In genomic region chr15:55744026-55744655, GRCh38 we compare ENCODE assay signal across 12 cellular contexts. TPM values are rescaled to one million over a fixed set of nuclear protein-coding genes. Genes with fewer than 3 reads are reported as not detected.
DNase-seq lines count a peak whose midpoint lies in the region; ATAC-seq and TF ChIP-seq lines count a peak whose summit lies in the region.
"Had no signal": no experiment of that assay in that cellular context is flagged by ENCODE, and none has a peak within 500 bp of the region (broad histone marks: within the 10 kb centered on the region; RNA-seq: fewer than 3 reads in every experiment).

No MANE protein-coding gene starts in this region.

- peaks cover 22% of the 10 kb centered on the region for H3K27me3 ChIP-seq in CD4-positive, alpha-beta memory T cell (ENCODE audit: insufficient read depth, low read length)
- H3K27me3 ChIP-seq in IMR-90 (ENCODE audit: control insufficient read depth, insufficient read depth, low read length) (peaks cover 12% of the 10 kb centered on the region), dorsolateral prefrontal cortex (peaks cover 0 to 45% (median 32%) of the 10 kb centered on the region in 45 donors)

- no peak overlapping the region for H3K4me3 ChIP-seq in CD4-positive, alpha-beta memory T cell (ENCODE audit: low read length in 2 of 2)
- no peak overlapping the region for H3K4me3 ChIP-seq in IMR-90 (ENCODE audit: insufficient read depth, low read depth, low read length)
- peak overlapping the region in 33 of 59 donors; percentile 57 to 84 (median 75) for H3K4me3 ChIP-seq in dorsolateral prefrontal cortex

- no peaks in the 10 kb centered on the region for H3K9me3 ChIP-seq in CD4-positive, alpha-beta memory T cell (ENCODE audit: control insufficient read depth in 1 of 2, low read length in 2 of 2)
- H3K9me3 ChIP-seq in IMR-90 (ENCODE audit: control insufficient read depth, insufficient read depth, low read length), result no peaks in the 10 kb centered on the region

- H3K56ac ChIP-seq in IMR-90 (ENCODE audit: extremely low read depth, insufficient read depth, low read length), result no peak overlapping the region

- no peaks in the 10 kb centered on the region for H3K36me3 Mint-ChIP-seq in CD4-positive, alpha-beta memory T cell
- H3K36me3 Mint-ChIP-seq in nephron progenitor cell (ENCODE audit: low read depth), result no peaks in the 10 kb centered on the region

- H2BK20ac ChIP-seq in IMR-90 (ENCODE audit: low read depth, low read length), result no peak overlapping the region

- 60% methylated on average over 4 of the region's 16 CpGs; no CpG with 5 or more reads in 1 of the 2 experiments for WGBS in IMR-90 (ENCODE audit: extremely low coverage in 2 of 2, insufficient read length in 1 of 2), 2 experiments

- no peak overlapping the region for H3K27ac Mint-ChIP-seq in CD4-positive, alpha-beta memory T cell
- H3K27ac Mint-ChIP-seq in nephron progenitor cell, result peak overlapping the region; percentile 97

- BruUV-seq in IMR-90 (replicated peaks; lab: Mats Ljungman, UMichigan), result no TSS peak

- peaks cover 12% of the 10 kb centered on the region for H3K4me1 ChIP-seq in CD4-positive, alpha-beta memory T cell (ENCODE audit: insufficient read depth, low read length)
- peaks cover 3% of the 10 kb centered on the region; the same call in 1 of the 2 replicates for H3K4me1 ChIP-seq in IMR-90 (ENCODE audit: control insufficient read depth, insufficient read depth, low read length)

- H3K14ac ChIP-seq in IMR-90 (replicated peaks; ENCODE audit: low read depth, low read length), result no peak overlapping the region

- H2BK5ac ChIP-seq in IMR-90 (ENCODE audit: low read depth, low read length, poor library complexity, severe bottlenecking), result no peak overlapping the region

- no peaks in the 10 kb centered on the region for H3K79me1 ChIP-seq in IMR-90 (ENCODE audit: low read depth in 1 of 2, low read length in 2 of 2)

- no peak for TF ChIP-seq RAD21 in IMR-90 (IDR thresholded peaks at IDR 0.05; ENCODE audit: low read length)

- H4K91ac ChIP-seq in IMR-90 (ENCODE audit: insufficient read depth, low read depth, low read length), result no peak overlapping the region

- H3K9ac ChIP-seq in IMR-90 (ENCODE audit: low read depth, low read length), result no peak overlapping the region

- no peak overlapping the region for H2BK15ac ChIP-seq in IMR-90 (ENCODE audit: low read depth, low read length)

- no peak overlapping the region for H3K18ac ChIP-seq in IMR-90 (ENCODE audit: low read depth, low read length)

- no peaks in the 10 kb centered on the region for H3K36me3 ChIP-seq in CD4-positive, alpha-beta memory T cell (ENCODE audit: insufficient read depth, low read length)
- H3K36me3 ChIP-seq in IMR-90 (ENCODE audit: control insufficient read depth, insufficient read depth, low read length), result no peaks in the 10 kb centered on the region

- H3K4me2 ChIP-seq in IMR-90 (ENCODE audit: low read depth, low read length), result no peak overlapping the region

- no peaks in the 10 kb centered on the region for H3K9me3 Mint-ChIP-seq in CD4-positive, alpha-beta memory T cell
- no peaks in the 10 kb centered on the region for H3K9me3 Mint-ChIP-seq in nephron progenitor cell
- H3K9me3 Mint-ChIP-seq: activated CD4-positive, alpha-beta T cell treated with anti-CD3 and anti-CD28 coated beads, Interleukin-2, amount 10 ng/mL, durations not matched to agents 24 days and 14 days had no signal

- H2AK5ac ChIP-seq in IMR-90 (ENCODE audit: low read depth, low read length), result no peak overlapping the region

- no peak overlapping the region for H3K27ac ChIP-seq in CD4-positive, alpha-beta memory T cell (ENCODE audit: low read depth, low read length)
- H3K27ac ChIP-seq in IMR-90 (ENCODE audit: insufficient read depth, low read length), result no peak overlapping the region
- H3K27ac ChIP-seq in dorsolateral prefrontal cortex, result no peak overlapping the region
- H3K27ac ChIP-seq: RWPE1 had no signal

- peak overlapping the region; percentile 33; the same call in 1 of the 2 replicates for H3K23ac ChIP-seq in IMR-90 (ENCODE audit: low read depth, low read length)

- H3K4ac ChIP-seq in IMR-90 (ENCODE audit: low read depth, low read length), result no peak overlapping the region

- no peaks in the 10 kb centered on the region for H3K9me1 ChIP-seq in IMR-90 (ENCODE audit: insufficient read depth, low read length)

- CTCF ChIA-PET in CD4-positive, alpha-beta memory T cell (lab: Charles Lee; ENCODE audit: partially characterized antibody), result no interaction called here
- CTCF ChIA-PET in IMR-90 (lab: Yijun Ruan, JAX), result interaction anchor here (1.1 kb wide), 1 partner anchor 10 kb away, joined by 4 read pairs; no protein-coding TSS in a partner anchor

- in situ Hi-C loops in IMR-90 (cut with MboI; ENCODE audit: low sequenced_read_pairs), result no loop called here

- peaks cover 23 to 24% of the 10 kb centered on the region in 2 donors for H3K27me3 Mint-ChIP-seq in CD4-positive, alpha-beta memory T cell
- no peaks in the 10 kb centered on the region for H3K27me3 Mint-ChIP-seq in nephron progenitor cell (ENCODE audit: low read depth, poor library complexity)

- ATAC-seq in IMR-90 (ENCODE audit: low read depth), result no peak
- ATAC-seq in GM18502 (IDR thresholded peaks at IDR 0.05; ENCODE audit: poor library complexity, unreplicated experiment), result no peak
- ATAC-seq in GM21786 (IDR thresholded peaks at IDR 0.05; ENCODE audit: unreplicated experiment), result no peak
- ATAC-seq: left colon had no signal

- DNase-seq in CD4-positive, alpha-beta memory T cell, result no peak
- no peak for DNase-seq in IMR-90
- no peak for DNase-seq in dorsolateral prefrontal cortex
- DNase-seq in nephron progenitor cell, result peak; percentile 42
- no peak for DNase-seq in AG20443 (ENCODE audit: low spot score)
- no peak for DNase-seq in activated CD8-positive, alpha-beta memory T cell treated with anti-CD3 and anti-CD28 coated beads, Interleukin-2, amount 50 U/mL, for 48 hours
- DNase-seq: activated CD4-positive, alpha-beta T cell treated with anti-CD3 and anti-CD28 coated beads, Interleukin-2, amount 10 ng/mL, durations not matched to agents 24 days and 14 days; NCI-H2107 had no signal

- H3K4me1 Mint-ChIP-seq in CD4-positive, alpha-beta memory T cell, result peaks cover 0 to 11% (median 2%) of the 10 kb centered on the region in 4 donors
- H3K4me1 Mint-ChIP-seq in nephron progenitor cell, result peaks cover 23% of the 10 kb centered on the region
- H3K4me1 Mint-ChIP-seq: activated CD4-positive, alpha-beta T cell treated with anti-CD3 and anti-CD28 coated beads, Interleukin-2, amount 10 ng/mL, durations not matched to agents 24 days and 14 days had no signal

- no peak overlapping the region for H4K8ac ChIP-seq in IMR-90 (ENCODE audit: low read depth in 2 of 2, low read length in 2 of 2)

- intact Hi-C loops in CD4-positive, alpha-beta memory T cell (cut with micrococcal nuclease), result no loop called here
- intact Hi-C loops in IMR-90 (cut with micrococcal nuclease), result loop anchor here (5.0 kb wide), 2 partner anchors 67 to 173 kb away; no protein-coding TSS in a partner anchor
- intact Hi-C loops in dorsolateral prefrontal cortex (cut with DNase I), result no loop called here

- dilution Hi-C loops in IMR-90 (cut with HindIII; ENCODE audit: low sequenced_read_pairs, unreplicated experiment), result no loop called here

- POLR2A ChIA-PET in CD4-positive, alpha-beta memory T cell (lab: Charles Lee; ENCODE audit: partially characterized antibody), result no interaction called here
- POLR2A ChIA-PET in IMR-90 (lab: Charles Lee; ENCODE audit: unreplicated experiment), result interaction anchor here (0.6 kb wide), 1 partner anchor 1243 kb away, joined by 3 read pairs; no protein-coding TSS in a partner anchor

- TF ChIP-seq POLR2A in IMR-90 (IDR thresholded peaks at IDR 0.05; ENCODE audit: low read depth, low read length), result no peak

- TF ChIP-seq CTCF in IMR-90 (conservative IDR thresholded peaks at IDR 0.05; ENCODE audit: low read depth, low read length) (no peak), dorsolateral prefrontal cortex (IDR thresholded peaks at IDR 0.05 in 54 of 56, conservative IDR thresholded peaks at IDR 0.05 in 2 of 56; ENCODE audit: low read depth in 1 of 56, partially characterized antibody in 56 of 56) (no peak), nephron progenitor cell (IDR thresholded peaks at IDR 0.05) (no peak)

- peak overlapping the region in 5 of 8 donors; percentile 22 to 85 (median 63) for H3K4me3 Mint-ChIP-seq in CD4-positive, alpha-beta memory T cell
- peak overlapping the region; percentile 86 for H3K4me3 Mint-ChIP-seq in nephron progenitor cell

- no peak overlapping the region for H2BK120ac ChIP-seq in IMR-90 (ENCODE audit: low read depth, low read length)

- no peak overlapping the region for H2AK9ac ChIP-seq in IMR-90 (replicated peaks; ENCODE audit: low read depth, low read length, poor library complexity)

- H2AFZ ChIP-seq in IMR-90 (replicated peaks; ENCODE audit: low read length, poor library complexity), result no peak overlapping the region

- H4K20me1 ChIP-seq in IMR-90 (ENCODE audit: insufficient read depth, low read length), result no peaks in the 10 kb centered on the region

- no peak overlapping the region for H4K5ac ChIP-seq in IMR-90 (ENCODE audit: low read depth, low read length)

TF ChIP-seq in IMR-90, 13 proteins besides CTCF, POLR2A, EP300 and RAD21:
- no peak for TF ChIP-seq MXI1 (IDR thresholded peaks at IDR 0.05; ENCODE audit: borderline replicate concordance, low read depth, low read length)
- TF ChIP-seq USF2 (IDR thresholded peaks at IDR 0.05; ENCODE audit: low read depth, low read length), result no peak
- TF ChIP-seq RCOR1 (IDR thresholded peaks at IDR 0.05; ENCODE audit: insufficient replicate concordance, low read length), result no peak
- no peak for TF ChIP-seq SMC3 (IDR thresholded peaks at IDR 0.05; ENCODE audit: low read depth, low read length)
- no peak for TF ChIP-seq FOS (IDR thresholded peaks at IDR 0.05; ENCODE audit: low read depth, low read length)
- TF ChIP-seq NFE2L2 (IDR thresholded peaks at IDR 0.05; ENCODE audit: low read depth, low read length), result no peak
- TF ChIP-seq MAFK (IDR thresholded peaks at IDR 0.05; ENCODE audit: low read depth, low read length), result no peak
- no peak for TF ChIP-seq MAZ (IDR thresholded peaks at IDR 0.05; ENCODE audit: borderline replicate concordance, low read depth, low read length)
- TF ChIP-seq CEBPB (IDR thresholded peaks at IDR 0.05; ENCODE audit: low read depth, low read length), result no peak
TF ChIP-seq in IMR-90: peak in this region for 0.

RNA-seq across cellular contexts. Expression of gene PRTG, which starts 1.2 kb away (rescaled TPM):
- not detected for total RNA-seq in CD4-positive, alpha-beta memory T cell
- not detected for polyA plus RNA-seq in CD4-positive, alpha-beta memory T cell
- total RNA-seq in IMR-90 (2012; rRNA removed) (1.4 and 1.7 TPM in 2 replicates), dorsolateral prefrontal cortex (1 to 10 TPM in 118 of 120 experiments, under 1 TPM in 2; 0.94 to 7.0 (median 2.4) TPM)
- polyA plus RNA-seq in IMR-90 (2012; rRNA removed), result 0.89 and 0.99 TPM in 2 replicates
- 0.61 and 0.62 TPM in 2 replicates for polyA plus RNA-seq in IMR-90 (2012; cell fraction: cytosol; rRNA removed)
- polyA plus RNA-seq in IMR-90 (2012; cell fraction: nucleus; rRNA removed; ENCODE audit: low replicate concordance), result 0.59 and 1.1 TPM in 2 replicates
- total RNA-seq: activated CD4-positive, alpha-beta T cell treated with anti-CD3 and anti-CD28 coated beads, Interleukin-2, amount 10 ng/mL, durations not matched to agents 24 days and 14 days had no signal

Comparison
In these comparisons a context has a peak if more than half of its experiments do, and no peak if none do; other contexts are left out.
1. H3K4me3 ChIP-seq: peak in dorsolateral prefrontal cortex (33 of 59); none in CD4-positive, alpha-beta memory T cell (0 of 2) and IMR-90 (single experiment).